In the genomic region with DNA sequence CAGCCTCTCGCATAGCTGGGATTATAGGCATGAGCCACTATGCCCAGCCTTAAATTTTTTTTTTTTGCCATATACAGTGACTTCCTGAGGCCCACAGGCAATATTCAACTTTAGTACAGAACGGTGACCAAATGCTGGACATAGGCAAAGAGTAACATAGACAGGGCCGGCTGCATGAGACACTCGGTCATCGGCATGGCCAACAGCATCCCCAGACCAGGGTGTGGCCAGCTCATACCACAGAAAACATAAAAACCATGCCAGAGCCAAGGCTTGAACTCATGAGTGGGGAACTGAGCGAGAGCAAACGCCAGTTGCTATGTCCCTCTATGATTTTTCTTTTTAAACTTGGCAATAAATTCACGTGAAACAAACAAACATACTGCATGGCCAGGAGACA, we compare ENCODE assay signal across 13 cellular contexts. TPM values are rescaled to one million over a fixed set of nuclear protein-coding genes. Genes with fewer than 3 reads are reported as not detected.
A peak's percentile ranks its signal among the peaks of the same experiment; 100 is the strongest.
DNase-seq lines count a peak whose midpoint lies in the region; ATAC-seq and TF ChIP-seq lines count a peak whose summit lies in the region.
"Had no signal": no experiment of that assay in that cellular context is flagged by ENCODE, and none has a peak within 500 bp of the region (broad histone marks: within the 10 kb centered on the region; RNA-seq: fewer than 3 reads in every experiment).

No MANE protein-coding gene starts in this region.

- intact Hi-C loops in posterior cingulate gyrus (cut with DNase I) = no loop called here

- peak overlapping the region; percentile 59 for H3K9ac ChIP-seq in SU-DHL-6 (ENCODE audit: low read length)

- peak overlapping the region; percentile 72 for H3K4me2 ChIP-seq in SU-DHL-6 (ENCODE audit: low read depth, low read length, poor library complexity, severe bottlenecking)

- no peaks in the 10 kb centered on the region for H3K36me3 ChIP-seq in SU-DHL-6 (ENCODE audit: low read length)
- peaks cover 63% of the 10 kb centered on the region for H3K36me3 ChIP-seq in right atrium auricular region

- peak overlapping the region; percentile 73 for H2AFZ ChIP-seq in SU-DHL-6 (ENCODE audit: low read depth, low read length, severe bottlenecking)

- peaks cover 17% of the 10 kb centered on the region for H3K4me1 Mint-ChIP-seq in stimulated activated effector memory CD8-positive, alpha-beta T cell treated with anti-CD3 and anti-CD28 coated beads, Interleukin-12 subunit alpha, Interleukin-12 subunit beta, amount 100 ng/mL, for 72 hours
- H3K4me1 Mint-ChIP-seq: activated naive CD4-positive, alpha-beta T cell treated with anti-CD3 and anti-CD28 coated beads, Interleukin-2, amount 50 U/mL, for 24 hours had no signal

- H3K4me3 Mint-ChIP-seq in stimulated activated effector memory CD8-positive, alpha-beta T cell treated with anti-CD3 and anti-CD28 coated beads, Interleukin-12 subunit alpha, Interleukin-12 subunit beta, amount 100 ng/mL, for 72 hours = peak overlapping the region; percentile 24
- H3K4me3 Mint-ChIP-seq: activated naive CD4-positive, alpha-beta T cell treated with anti-CD3 and anti-CD28 coated beads, Interleukin-2, amount 50 U/mL, for 24 hours had no signal

- H3K27me3 ChIP-seq in SU-DHL-6 (ENCODE audit: low read length) = no peaks in the 10 kb centered on the region
- no peaks in the 10 kb centered on the region for H3K27me3 ChIP-seq in right atrium auricular region

- H3K27ac ChIP-seq in SU-DHL-6 (ENCODE audit: low read depth, low read length) (peak overlapping the region; percentile 78), right atrium auricular region (peak overlapping the region; percentile 46 to 63)

- no peak overlapping the region for H3K27ac Mint-ChIP-seq in stimulated activated effector memory CD8-positive, alpha-beta T cell treated with anti-CD3 and anti-CD28 coated beads, Interleukin-12 subunit alpha, Interleukin-12 subunit beta, amount 100 ng/mL, for 72 hours
- H3K27ac Mint-ChIP-seq: activated naive CD4-positive, alpha-beta T cell treated with anti-CD3 and anti-CD28 coated beads, Interleukin-2, amount 50 U/mL, for 24 hours had no signal

- H3K79me2 ChIP-seq in SU-DHL-6 (ENCODE audit: insufficient read depth, low read length) = no peaks in the 10 kb centered on the region

- H3K36me3 Mint-ChIP-seq in stimulated activated effector memory CD8-positive, alpha-beta T cell treated with anti-CD3 and anti-CD28 coated beads, Interleukin-12 subunit alpha, Interleukin-12 subunit beta, amount 100 ng/mL, for 72 hours = no peaks in the 10 kb centered on the region
- H3K36me3 Mint-ChIP-seq: activated naive CD4-positive, alpha-beta T cell treated with anti-CD3 and anti-CD28 coated beads, Interleukin-2, amount 50 U/mL, for 24 hours had no signal

- H3K9me3 ChIP-seq in SU-DHL-6 (ENCODE audit: insufficient read depth, low read length) (no peaks in the 10 kb centered on the region), right atrium auricular region (no peaks in the 10 kb centered on the region)

- no peak for DNase-seq in GM12865 (ENCODE audit: low read depth)
- no peak for DNase-seq in right atrium auricular region (ENCODE audit: low spot score)
- no peak for DNase-seq in stimulated activated effector memory CD8-positive, alpha-beta T cell treated with anti-CD3 and anti-CD28 coated beads, Interleukin-12 subunit alpha, Interleukin-12 subunit beta, amount 100 ng/mL, for 72 hours (ENCODE audit: low spot score in 2 of 2)
- DNase-seq in occipital lobe (lab: John Stamatoyannopoulos, UW) = no peak
- no peak for DNase-seq in posterior cingulate gyrus
- DNase-seq: NK-92 treated with Interleukin-12 subunit alpha and Interleukin-12 subunit beta, amount 100 ng/mL, for 24 hours; T-helper 2 cell had no signal

- peak overlapping the region; percentile 51; the same call in 1 of the 2 replicates for H3K4me3 ChIP-seq in GM12865 (ENCODE audit: low read depth, low read length)
- peak overlapping the region; percentile 50 for H3K4me3 ChIP-seq in SU-DHL-6 (ENCODE audit: insufficient read depth, low read length, poor library complexity, severe bottlenecking)
- no peak overlapping the region for H3K4me3 ChIP-seq in right atrium auricular region

- no peaks in the 10 kb centered on the region for H3K9me3 Mint-ChIP-seq in stimulated activated effector memory CD8-positive, alpha-beta T cell treated with anti-CD3 and anti-CD28 coated beads, Interleukin-12 subunit alpha, Interleukin-12 subunit beta, amount 100 ng/mL, for 72 hours
- H3K9me3 Mint-ChIP-seq: activated naive CD4-positive, alpha-beta T cell treated with anti-CD3 and anti-CD28 coated beads, Interleukin-2, amount 50 U/mL, for 24 hours had no signal

- no peaks in the 10 kb centered on the region for H4K20me1 ChIP-seq in SU-DHL-6 (ENCODE audit: low read depth, low read length)

- no peaks in the 10 kb centered on the region for H3K9me2 ChIP-seq in SU-DHL-6 (replicated peaks; ENCODE audit: insufficient read depth, low read length)

- H3F3A ChIP-seq in SU-DHL-6 (ENCODE audit: insufficient read depth) = peaks cover 11% of the 10 kb centered on the region

- no peak for ATAC-seq in stimulated activated effector memory CD8-positive, alpha-beta T cell treated with anti-CD3 and anti-CD28 coated beads, Interleukin-12 subunit alpha, Interleukin-12 subunit beta, amount 100 ng/mL, for 72 hours
- no peak for ATAC-seq in HG02884 (IDR thresholded peaks at IDR 0.05; ENCODE audit: unreplicated experiment)
- no peak for ATAC-seq in HG03095 (IDR thresholded peaks at IDR 0.05; ENCODE audit: unreplicated experiment)

- H3K4me1 ChIP-seq in right atrium auricular region = peaks cover 0 to 39% of the 10 kb centered on the region in 2 donors

- TF ChIP-seq CTCF in GM12865 (IDR thresholded peaks at IDR 0.05; ENCODE audit: insufficient read depth, low read depth, low read length, missing control alignments) = no peak
- TF ChIP-seq CTCF in SU-DHL-6 (IDR thresholded peaks at IDR 0.05; ENCODE audit: insufficient read depth, low read length, poor library complexity, severe bottlenecking) = no peak
- TF ChIP-seq CTCF in right atrium auricular region (IDR thresholded peaks at IDR 0.05) = no peak

RNA-seq across cellular contexts. Expression of a gene that starts 17.0 kb away (rescaled TPM):
- 100 to 1,000 TPM; 445 to 622 TPM for total RNA-seq in right atrium auricular region
- 10.6 TPM for total RNA-seq in occipital lobe

RNA-seq across cellular contexts. Expression of a gene that starts 24.8 kb away (rescaled TPM):
- total RNA-seq in right atrium auricular region (1 to 10 TPM; 1.2 to 5.7 TPM), occipital lobe (6.4 TPM)

RNA-seq across cellular contexts. Expression of a gene that starts 59.1 kb away (rescaled TPM):
- total RNA-seq in right atrium auricular region (1 to 10 TPM in 1 of 2 donors, not detected in 1; 1.3 TPM), occipital lobe (not detected)
- total RNA-seq: cerebellum, LHCN-M2 had no signal

Comparison
In these comparisons a context has a peak if more than half of its experiments do, and no peak if none do; other contexts are left out.
1. H3K4me3 ChIP-seq: peak in GM12865 (single experiment) and SU-DHL-6 (single experiment); none in right atrium auricular region (0 of 2).
2. RNA of a gene that starts 17.0 kb away (total RNA-seq): 445 to 622 TPM in right atrium auricular region; 10.6 TPM in occipital lobe (single experiment); every median in the first group is over 10 times any median in the second.